In the genomic region with DNA sequence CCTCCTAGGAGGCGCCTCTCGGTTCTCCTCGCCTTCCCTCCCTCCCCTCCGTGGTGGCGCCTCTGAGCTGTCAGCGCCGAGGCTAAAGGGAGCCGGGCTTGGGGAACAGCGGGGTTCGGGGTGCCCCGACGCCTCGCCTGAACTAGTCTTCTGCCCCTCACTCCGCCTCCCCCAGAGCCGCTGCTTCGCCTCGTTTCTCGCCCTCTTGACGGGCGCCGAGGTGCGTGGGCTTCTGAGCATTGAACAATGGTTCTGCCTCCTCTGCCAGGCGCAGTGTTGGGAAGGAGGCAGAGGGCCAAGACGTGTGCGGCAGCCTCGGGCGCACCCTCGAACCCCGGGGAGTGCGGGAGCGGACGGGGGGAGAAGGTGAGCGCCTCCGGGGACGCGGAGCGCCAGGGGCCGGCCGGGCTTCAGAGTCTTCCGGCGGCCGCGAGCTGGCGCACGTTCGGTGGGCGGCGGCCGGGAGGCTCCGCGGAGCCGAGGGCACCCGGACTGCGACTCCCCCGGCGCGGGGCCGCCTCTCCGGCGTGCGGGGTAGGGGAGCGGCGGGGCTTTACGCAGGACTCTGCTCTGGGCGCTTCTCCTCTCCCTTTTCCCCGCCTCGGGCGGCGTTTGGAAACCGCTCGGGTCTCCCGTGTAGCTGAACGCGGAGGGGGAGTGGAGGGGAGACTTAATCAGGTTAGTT, we compare ENCODE assay signal across 9 cellular contexts. TPM values are rescaled to one million over a fixed set of nuclear protein-coding genes. Genes with fewer than 3 reads are reported as not detected.
DNase-seq lines count a peak whose midpoint lies in the region; ATAC-seq and FAIRE-seq lines count a peak whose summit lies in the region.
"Had no signal": no experiment of that assay in that cellular context is flagged by ENCODE, and none has a peak within 500 bp of the region (broad histone marks: within the 10 kb centered on the region; RNA-seq: fewer than 3 reads in every experiment).

No MANE protein-coding gene starts in this region.

- no peaks in the 10 kb centered on the region for H3K36me3 ChIP-seq in iPS DF 6.9 (ENCODE audit: control insufficient read depth, insufficient read depth, low read length)

- DNase-seq in NCI-H82 (lab: John Stamatoyannopoulos, UW) (peak; percentile 51), NCI-H82 treated with DMSO at 0.1 percent for 48 hours (lab: John Stamatoyannopoulos, UW; ENCODE audit: unreplicated experiment) (no peak), NCI-H2171 treated with DMSO at 0.1 percent for 48 hours (lab: John Stamatoyannopoulos, UW) (peak; percentile 71), iPS DF 6.9 (ENCODE audit: low read depth, low spot score) (no peak), sciatic nerve (ENCODE audit: low spot score) (peak; percentile 62), RCC 7860 (ENCODE audit: low spot score) (no peak)

- WGBS in iPS DF 6.9 (ENCODE audit: insufficient coverage, insufficient read length) = no CpG with 5 or more reads among the region's 74 CpGs

- no peak for FAIRE-seq in RCC 7860 (lab: Jason Lieb, UNC)
- FAIRE-seq: islet of Langerhans had no signal

- H3K27ac ChIP-seq in angular gyrus (ENCODE audit: low read depth, low read length) = peak overlapping the region; percentile 33
- H3K27ac ChIP-seq in iPS DF 6.9 (ENCODE audit: low read length) = no peak overlapping the region

- peak; percentile 35 for ATAC-seq in HG02571 (IDR thresholded peaks at IDR 0.05; ENCODE audit: unreplicated experiment)
- ATAC-seq in sciatic nerve = peak; percentile 46

- H3K4me3 ChIP-seq in iPS DF 6.9 (ENCODE audit: low read length) = peak overlapping the region; percentile 80

- intact Hi-C loops in sciatic nerve (cut with DNase I) = no loop called here

- H3K9me3 ChIP-seq in iPS DF 6.9 (ENCODE audit: control insufficient read depth, insufficient read depth, low read length) = no peaks in the 10 kb centered on the region

- peaks cover 5% of the 10 kb centered on the region; the same call in 1 of the 2 replicates for H3K4me1 ChIP-seq in iPS DF 6.9 (ENCODE audit: control insufficient read depth, insufficient read depth, low read length)

- no peaks in the 10 kb centered on the region for H3K27me3 ChIP-seq in iPS DF 6.9 (ENCODE audit: control insufficient read depth, insufficient read depth, low read length)

RNA-seq across cellular contexts. Expression of a gene that starts 0.9 kb away (rescaled TPM):
- 25.8 TPM for total RNA-seq in sciatic nerve

Comparison
In these comparisons a context has a peak if more than half of its experiments do, and no peak if none do; other contexts are left out.
1. DNase-seq: peak in NCI-H82 (single experiment), NCI-H2171 treated with DMSO at 0.1 percent for 48 hours (single experiment) and sciatic nerve (single experiment); none in NCI-H82 treated with DMSO at 0.1 percent for 48 hours (single experiment), iPS DF 6.9 (single experiment) and RCC 7860 (single experiment).